In the genomic region with DNA sequence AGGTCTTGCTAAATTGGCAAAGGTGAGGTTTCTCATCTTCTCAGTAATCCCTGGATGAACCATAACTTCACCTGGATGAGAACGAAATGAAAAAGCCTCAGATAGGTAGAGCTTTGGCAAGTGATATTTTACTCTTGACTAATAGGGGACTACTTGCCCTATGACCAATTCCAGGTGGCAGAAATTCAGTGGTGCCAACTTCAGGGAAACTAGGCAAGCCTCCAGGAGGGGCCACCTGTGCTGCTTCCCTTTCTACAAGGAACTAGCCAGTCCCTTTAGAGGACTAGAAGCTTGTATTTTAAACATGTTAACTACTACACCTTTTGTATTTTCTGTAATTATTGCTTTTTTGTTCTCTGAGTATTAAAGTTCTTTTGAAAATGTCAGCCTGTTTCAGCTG, we compare ENCODE assay signal across 35 cellular contexts.
"Had no signal": no experiment of that assay in that cellular context is flagged by ENCODE, and none has a peak within 500 bp of the region (broad histone marks: within the 10 kb centered on the region; RNA-seq: fewer than 3 reads in every experiment).

No MANE protein-coding gene starts in this region.

- H3K36me3 ChIP-seq: MG63 had no signal

- H3K27ac ChIP-seq: KMS-11 had no signal

- DNase-seq: Karpas-422, Kasumi-1, KBM-7, KG1, MG63, MM.1S, MV-4-11, NCI-H1048, NCI-H1092, NCI-H1092 treated with DMSO at 0.1 percent for 48 hours, NCI-H1105, NCI-H1105 treated with DMSO at 0.1 percent for 48 hours, NCI-H1417, NCI-H1417 treated with DMSO at 0.1 percent for 48 hours, NCI-H1436, NCI-H1436 treated with DMSO at 0.1 percent for 48 hours, NCI-H146, NCI-H1694, NCI-H1694 treated with DMSO at 0.1 percent for 48 hours, NCI-H187, NCI-H187 treated with DMSO at 0.1 percent for 48 hours, NCI-H1930, NCI-H2029, NCI-H2029 treated with DMSO at 0.1 percent for 48 hours, NCI-H2081, NCI-H2081 treated with DMSO at 0.1 percent for 48 hours, NCI-H2107, NCI-H2171, NCI-H2171 treated with DMSO at 0.1 percent for 48 hours, NCI-H2227 treated with DMSO at 0.1 percent for 48 hours, NCI-H226, NCI-H345, NCI-H446, NCI-H446 treated with DMSO at 0.1 percent for 48 hours had no signal

- H3K4me2 ChIP-seq: KMS-11 had no signal

- H3K9ac ChIP-seq: KMS-11 had no signal

- H3K27me3 ChIP-seq: MG63 had no signal

- H3K4me3 ChIP-seq: MG63 had no signal

- H3K9me3 ChIP-seq: MG63 had no signal
